In the genomic region with DNA sequence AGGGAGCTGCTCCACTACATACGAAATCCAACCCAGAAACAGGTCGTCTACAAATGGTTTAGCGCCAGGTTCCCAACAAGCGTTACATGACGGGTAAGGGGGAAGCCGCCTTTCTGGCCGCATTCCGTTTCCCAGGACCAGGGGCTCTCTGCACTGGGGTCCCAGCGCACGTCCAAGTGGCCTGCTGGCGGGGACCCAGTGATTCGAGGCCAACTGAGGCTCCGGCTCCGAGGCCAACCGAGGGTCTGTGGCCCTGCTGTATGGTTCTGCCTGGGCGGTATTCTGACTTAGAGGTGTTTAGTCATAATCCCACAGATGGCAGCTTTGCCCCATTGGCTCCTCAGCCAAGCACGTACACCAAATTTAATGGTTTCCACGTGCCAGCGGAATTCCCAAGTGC, we compare ENCODE assay signal across 28 cellular contexts.
"Had no signal": no experiment of that assay in that cellular context is flagged by ENCODE, and none has a peak within 500 bp of the region (broad histone marks: within the 10 kb centered on the region; RNA-seq: fewer than 3 reads in every experiment).

No MANE protein-coding gene starts in this region.

- DNase-seq: naive thymus-derived CD4-positive, alpha-beta T cell; natural killer cell; occipital lobe; ovary; stimulated activated CD4-positive, alpha-beta T cell treated with anti-CD3 and anti-CD28 coated beads, Interleukin-15, amount 100 ng/mL, for 24 hours; stimulated activated CD4-positive, alpha-beta T cell treated with anti-CD3 and anti-CD28 coated beads, Interleukin-2, amount 100 ng/mL, for 24 hours; stimulated activated CD4-positive, alpha-beta T cell treated with anti-CD3 and anti-CD28 coated beads, Interleukin-2, amount 100 ng/mL, for 48 hours; stimulated activated CD4-positive, alpha-beta T cell treated with anti-CD3 and anti-CD28 coated beads, Interleukin-4, amount 100 ng/mL, for 24 hours; stimulated activated naive B cell treated with anti-CD40 and anti-IgM and Interleukin-4, amounts not matched to agents 10 μg/mL and 1 μg/mL and 100 μg/mL, for 72 hours; stimulated activated naive CD4-positive, alpha-beta T cell treated with Interleukin-2 at 50 U/mL for 16 hours; stomach; thyroid gland; trophoblast cell had no signal

- H3K27ac Mint-ChIP-seq: naive thymus-derived CD4-positive, alpha-beta T cell; natural killer cell; nephron; neural progenitor cell; progenitor cell of endocrine pancreas; stimulated activated effector memory CD8-positive, alpha-beta T cell treated with anti-CD3 and anti-CD28 coated beads, Interleukin-12 subunit alpha, Interleukin-12 subunit beta, amount 100 ng/mL, for 72 hours; stimulated activated naive B cell treated with anti-CD40 and anti-IgM and Interleukin-4, amounts not matched to agents 10 μg/mL and 1 μg/mL and 100 μg/mL, for 72 hours; stimulated activated naive CD8-positive, alpha-beta T cell treated with anti-CD3 and anti-CD28 coated beads, Interleukin-15, Interleukin-2, amounts not matched to agents 100 ng/mL and 50 ng/mL, for 24 hours had no signal

- H3K9me3 ChIP-seq: ovary, psoas muscle, stomach, thoracic aorta, thyroid gland, tibial nerve, upper lobe of left lung, vagina had no signal

- H3K4me2 ChIP-seq: neural progenitor cell, smooth muscle cell had no signal

- H3K9me3 Mint-ChIP-seq: natural killer cell; nephron; neural progenitor cell; stimulated activated effector memory CD8-positive, alpha-beta T cell treated with anti-CD3 and anti-CD28 coated beads, Interleukin-12 subunit alpha, Interleukin-12 subunit beta, amount 100 ng/mL, for 72 hours; stimulated activated naive B cell treated with anti-CD40 and anti-IgM and Interleukin-4, amounts not matched to agents 10 μg/mL and 1 μg/mL and 100 μg/mL, for 72 hours; stimulated activated naive CD8-positive, alpha-beta T cell treated with anti-CD3 and anti-CD28 coated beads, Interleukin-15, Interleukin-2, amounts not matched to agents 100 ng/mL and 50 ng/mL, for 24 hours had no signal

- H3K27me3 ChIP-seq: neural progenitor cell, ovary, stomach, thyroid gland, tibial nerve, upper lobe of left lung, vagina had no signal

- H3K36me3 ChIP-seq: neural progenitor cell, ovary, thoracic aorta, vagina had no signal

- H3K4me1 ChIP-seq: neural progenitor cell, parathyroid adenoma, psoas muscle, thyroid gland, vagina had no signal

- H3K4me1 Mint-ChIP-seq: naive thymus-derived CD4-positive, alpha-beta T cell; natural killer cell; nephron; neural progenitor cell; stimulated activated effector memory CD8-positive, alpha-beta T cell treated with anti-CD3 and anti-CD28 coated beads, Interleukin-12 subunit alpha, Interleukin-12 subunit beta, amount 100 ng/mL, for 72 hours; stimulated activated naive B cell treated with anti-CD40 and anti-IgM and Interleukin-4, amounts not matched to agents 10 μg/mL and 1 μg/mL and 100 μg/mL, for 72 hours had no signal

- H3K79me2 ChIP-seq: parathyroid adenoma had no signal

- ATAC-seq: naive thymus-derived CD4-positive, alpha-beta T cell; natural killer cell; psoas muscle; right cardiac atrium; sciatic nerve; stimulated activated effector memory CD8-positive, alpha-beta T cell treated with anti-CD3 and anti-CD28 coated beads, Interleukin-12 subunit alpha, Interleukin-12 subunit beta, amount 100 ng/mL, for 72 hours; stimulated activated naive B cell treated with anti-CD40 and anti-IgM and Interleukin-4, amounts not matched to agents 10 μg/mL and 1 μg/mL and 100 μg/mL, for 72 hours had no signal

- H3K4me3 Mint-ChIP-seq: naive thymus-derived CD4-positive, alpha-beta T cell; natural killer cell; nephron; neural progenitor cell; stimulated activated effector memory CD8-positive, alpha-beta T cell treated with anti-CD3 and anti-CD28 coated beads, Interleukin-12 subunit alpha, Interleukin-12 subunit beta, amount 100 ng/mL, for 72 hours; stimulated activated naive B cell treated with anti-CD40 and anti-IgM and Interleukin-4, amounts not matched to agents 10 μg/mL and 1 μg/mL and 100 μg/mL, for 72 hours; stimulated activated naive CD8-positive, alpha-beta T cell treated with anti-CD3 and anti-CD28 coated beads, Interleukin-15, Interleukin-2, amounts not matched to agents 100 ng/mL and 50 ng/mL, for 24 hours had no signal

- H3K27ac ChIP-seq: neural progenitor cell, ovary, parathyroid adenoma, psoas muscle, skin epidermis, stomach, thoracic aorta, thyroid gland, tibial nerve, upper lobe of left lung, vagina had no signal

- H3K27me3 Mint-ChIP-seq: naive thymus-derived CD4-positive, alpha-beta T cell; progenitor cell of endocrine pancreas; stimulated activated naive B cell treated with anti-CD40 and anti-IgM and Interleukin-4, amounts not matched to agents 10 μg/mL and 1 μg/mL and 100 μg/mL, for 72 hours; stimulated activated naive CD8-positive, alpha-beta T cell treated with anti-CD3 and anti-CD28 coated beads, Interleukin-15, Interleukin-2, amounts not matched to agents 100 ng/mL and 50 ng/mL, for 24 hours had no signal

- H3K36me3 Mint-ChIP-seq: natural killer cell; stimulated activated effector memory CD8-positive, alpha-beta T cell treated with anti-CD3 and anti-CD28 coated beads, Interleukin-12 subunit alpha, Interleukin-12 subunit beta, amount 100 ng/mL, for 72 hours; stimulated activated naive B cell treated with anti-CD40 and anti-IgM and Interleukin-4, amounts not matched to agents 10 μg/mL and 1 μg/mL and 100 μg/mL, for 72 hours had no signal

- H3K4me3 ChIP-seq: neural progenitor cell, ovary, psoas muscle, skin epidermis, smooth muscle cell, stomach, thoracic aorta, thyroid gland, tibial nerve, upper lobe of left lung, vagina had no signal

- H2AFZ ChIP-seq: neural progenitor cell, parathyroid adenoma had no signal
